8 cellular contexts compared by ENCODE assay signal in the genomic region with DNA sequence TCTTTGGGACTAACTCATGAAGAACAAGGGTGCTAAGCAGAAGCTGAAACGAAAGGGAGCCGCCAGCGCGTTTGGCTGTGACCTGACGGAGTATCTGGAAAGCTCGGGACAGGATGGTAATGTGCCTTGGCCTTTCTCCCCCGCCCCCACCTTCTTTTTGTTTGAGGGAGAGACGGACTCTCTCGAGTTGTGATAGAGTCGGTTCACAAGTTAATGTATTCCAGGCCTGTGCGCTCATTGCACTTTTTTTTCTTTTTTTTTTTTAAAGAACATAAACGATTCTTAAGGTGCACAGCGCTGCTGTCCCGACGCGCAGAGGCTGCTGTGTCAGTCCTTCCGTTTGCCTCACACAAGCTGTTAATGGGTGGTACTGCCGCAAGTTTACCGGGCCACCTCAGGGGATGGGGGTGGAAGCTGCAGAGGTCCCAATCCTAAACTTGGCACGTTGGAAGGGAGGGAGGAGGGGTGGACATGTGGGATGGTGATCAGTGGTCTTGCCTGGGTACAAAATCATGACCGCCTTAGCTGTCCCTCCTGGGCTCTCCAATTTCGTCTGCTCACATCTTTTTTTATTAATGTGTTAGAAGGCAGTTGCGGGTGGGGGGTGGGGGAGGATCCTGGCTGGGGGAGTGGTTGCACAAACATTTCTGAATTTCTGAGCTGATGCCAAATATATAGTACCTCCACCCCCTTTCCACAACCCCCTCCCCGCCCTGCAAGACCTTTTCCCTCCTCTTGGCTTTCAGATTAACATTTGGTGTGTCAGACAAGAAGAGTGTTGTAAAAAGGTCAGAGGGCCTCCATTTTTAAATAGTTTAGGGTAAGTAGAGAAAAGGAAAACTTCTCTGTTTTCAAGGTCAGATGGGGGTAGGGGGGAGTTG. TPM values are rescaled to one million over a fixed set of nuclear protein-coding genes. Genes with fewer than 3 reads are reported as not detected.
DNase-seq lines count a peak whose midpoint lies in the region; ATAC-seq and TF ChIP-seq lines count a peak whose summit lies in the region.

No MANE protein-coding gene starts in this region.

- H3K27ac ChIP-seq in CD4-positive, alpha-beta memory T cell (ENCODE audit: low read depth, low read length) = peak overlapping the region; percentile 93

- peaks cover 50% of the 10 kb centered on the region for H3K4me1 ChIP-seq in CD4-positive, alpha-beta memory T cell (ENCODE audit: insufficient read depth, low read length)

- no peaks in the 10 kb centered on the region for H3K27me3 Mint-ChIP-seq in CD4-positive, alpha-beta memory T cell
- H3K27me3 Mint-ChIP-seq in WTC11 (ENCODE audit: low read depth) = peaks cover 13% of the 10 kb centered on the region
- no peaks in the 10 kb centered on the region for H3K27me3 Mint-ChIP-seq in central memory CD8-positive, alpha-beta T cell

- CTCF ChIA-PET in CD4-positive, alpha-beta memory T cell (lab: Charles Lee; ENCODE audit: partially characterized antibody) = interaction anchor here (0.9 to 4.5 kb wide), 11 partner anchors 11 to 386 kb away, joined by 3 to 24 read pairs (median 5); a partner anchor contains a TSS
- CTCF ChIA-PET in WTC11 (lab: Charles Lee) = interaction anchor here (1.1 to 1.8 kb wide), 6 partner anchors 15 to 58 kb away, joined by 3 to 9 read pairs (median 4); a partner anchor contains a TSS

- H3K27ac Mint-ChIP-seq in CD4-positive, alpha-beta memory T cell = peak overlapping the region; percentile 95 to 99 (median 97)
- no peak overlapping the region for H3K27ac Mint-ChIP-seq in WTC11
- peak overlapping the region; percentile 97 for H3K27ac Mint-ChIP-seq in central memory CD8-positive, alpha-beta T cell (ENCODE audit: low read depth)

- intact Hi-C loops in CD4-positive, alpha-beta memory T cell (cut with micrococcal nuclease) = loop anchor here (1.0 kb wide), 6 partner anchors 20 to 799 kb away; a partner anchor contains a TSS
- intact Hi-C loops in lower leg skin (cut with DNase I; ENCODE audit: low total_unique reads) = no loop called here

- TF ChIP-seq CTCF in WTC11 (IDR thresholded peaks at IDR 0.05) (no peak), lower leg skin (IDR thresholded peaks at IDR 0.05) (no peak)

- H3K36me3 Mint-ChIP-seq in CD4-positive, alpha-beta memory T cell = peaks cover 0 to 8% of the 10 kb centered on the region in 2 donors
- no peaks in the 10 kb centered on the region for H3K36me3 Mint-ChIP-seq in WTC11
- peaks cover 17% of the 10 kb centered on the region for H3K36me3 Mint-ChIP-seq in central memory CD8-positive, alpha-beta T cell (ENCODE audit: insufficient read depth)

- DNase-seq in CD4-positive, alpha-beta memory T cell = peak; percentile 61 to 79 (median 68)
- DNase-seq in WTC11 (ENCODE audit: low spot score) = peak; percentile 52
- DNase-seq in central memory CD8-positive, alpha-beta T cell (ENCODE audit: low spot score in 2 of 2) = peak; percentile 36 to 50
- peak in 1 of 2 donors; percentile 90 for DNase-seq in lower leg skin (ENCODE audit: low spot score in 2 of 2)
- DNase-seq in stimulated activated CD8-positive, alpha-beta memory T cell treated with anti-CD3 and anti-CD28 coated beads, Interleukin-12 subunit alpha, Interleukin-12 subunit beta, amount 100 ng/mL, for 1 hour (ENCODE audit: low read depth) = peak; percentile 49
- no peak for DNase-seq in 8988T

- TF ChIP-seq POLR2A in lower leg skin (IDR thresholded peaks at IDR 0.05) = no peak

- ATAC-seq in GM19463 (IDR thresholded peaks at IDR 0.05; ENCODE audit: unreplicated experiment) = peak; percentile 22
- ATAC-seq in HG03565 (IDR thresholded peaks at IDR 0.05; ENCODE audit: unreplicated experiment) = peak; percentile 22
- ATAC-seq in WTC11 = peak; percentile 33
- ATAC-seq in central memory CD8-positive, alpha-beta T cell (replicated peaks; ENCODE audit: extremely low read depth, poor library complexity, severe bottlenecking) = peak; percentile 48

- 0 to 2% methylated on average over 24 of the region's 24 CpGs for WGBS in lower leg skin, 2 donors

- H3K4me3 ChIP-seq in CD4-positive, alpha-beta memory T cell (ENCODE audit: low read length in 2 of 2) = peak overlapping the region; percentile 59 to 79
- peak overlapping the region; percentile 43 for H3K4me3 ChIP-seq in lower leg skin (ENCODE audit: low read depth, poor library complexity, severe bottlenecking)

- peaks cover 39 to 80% (median 56%) of the 10 kb centered on the region in 4 donors for H3K4me1 Mint-ChIP-seq in CD4-positive, alpha-beta memory T cell
- H3K4me1 Mint-ChIP-seq in WTC11 = peaks cover 42% of the 10 kb centered on the region
- peaks cover 64% of the 10 kb centered on the region for H3K4me1 Mint-ChIP-seq in central memory CD8-positive, alpha-beta T cell

- H3K4me3 Mint-ChIP-seq in CD4-positive, alpha-beta memory T cell = peak overlapping the region; percentile 92 to 97 (median 94)
- H3K4me3 Mint-ChIP-seq in WTC11 = peak overlapping the region; percentile 81
- peak overlapping the region; percentile 86 for H3K4me3 Mint-ChIP-seq in central memory CD8-positive, alpha-beta T cell

- H3K9me3 ChIP-seq in CD4-positive, alpha-beta memory T cell (ENCODE audit: control insufficient read depth in 1 of 2, low read length in 2 of 2) = no peaks in the 10 kb centered on the region

- no peaks in the 10 kb centered on the region for H3K9me3 Mint-ChIP-seq in CD4-positive, alpha-beta memory T cell
- H3K9me3 Mint-ChIP-seq in WTC11 = no peaks in the 10 kb centered on the region
- no peaks in the 10 kb centered on the region for H3K9me3 Mint-ChIP-seq in central memory CD8-positive, alpha-beta T cell

- H3K27me3 ChIP-seq in CD4-positive, alpha-beta memory T cell (ENCODE audit: insufficient read depth, low read length) = no peaks in the 10 kb centered on the region

- POLR2A ChIA-PET in CD4-positive, alpha-beta memory T cell (lab: Charles Lee; ENCODE audit: partially characterized antibody) = interaction anchor here (0.6 to 7.2 kb wide), 18 partner anchors 9 to 1053 kb away, joined by 3 to 55 read pairs (median 6); a partner anchor contains a TSS
- POLR2A ChIA-PET in WTC11 (lab: Charles Lee) = interaction anchor here (0.7 kb wide), 1 partner anchor 27 kb away, joined by 4 read pairs; no protein-coding TSS in a partner anchor

- no peaks in the 10 kb centered on the region for H3K36me3 ChIP-seq in CD4-positive, alpha-beta memory T cell (ENCODE audit: insufficient read depth, low read length)

TF ChIP-seq in WTC11, 78 proteins besides CTCF, POLR2A, EP300 and RAD21:
- TF ChIP-seq, protein P1, sequence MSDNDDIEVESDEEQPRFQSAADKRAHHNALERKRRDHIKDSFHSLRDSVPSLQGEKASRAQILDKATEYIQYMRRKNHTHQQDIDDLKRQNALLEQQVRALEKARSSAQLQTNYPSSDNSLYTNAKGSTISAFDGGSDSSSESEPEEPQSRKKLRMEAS (CRISPR knock-in tag; IDR thresholded peaks at IDR 0.05) = 0 out of 2 replicates have a peak, but pooled peaks have one; percentile 8
- TF ChIP-seq, protein P2, sequence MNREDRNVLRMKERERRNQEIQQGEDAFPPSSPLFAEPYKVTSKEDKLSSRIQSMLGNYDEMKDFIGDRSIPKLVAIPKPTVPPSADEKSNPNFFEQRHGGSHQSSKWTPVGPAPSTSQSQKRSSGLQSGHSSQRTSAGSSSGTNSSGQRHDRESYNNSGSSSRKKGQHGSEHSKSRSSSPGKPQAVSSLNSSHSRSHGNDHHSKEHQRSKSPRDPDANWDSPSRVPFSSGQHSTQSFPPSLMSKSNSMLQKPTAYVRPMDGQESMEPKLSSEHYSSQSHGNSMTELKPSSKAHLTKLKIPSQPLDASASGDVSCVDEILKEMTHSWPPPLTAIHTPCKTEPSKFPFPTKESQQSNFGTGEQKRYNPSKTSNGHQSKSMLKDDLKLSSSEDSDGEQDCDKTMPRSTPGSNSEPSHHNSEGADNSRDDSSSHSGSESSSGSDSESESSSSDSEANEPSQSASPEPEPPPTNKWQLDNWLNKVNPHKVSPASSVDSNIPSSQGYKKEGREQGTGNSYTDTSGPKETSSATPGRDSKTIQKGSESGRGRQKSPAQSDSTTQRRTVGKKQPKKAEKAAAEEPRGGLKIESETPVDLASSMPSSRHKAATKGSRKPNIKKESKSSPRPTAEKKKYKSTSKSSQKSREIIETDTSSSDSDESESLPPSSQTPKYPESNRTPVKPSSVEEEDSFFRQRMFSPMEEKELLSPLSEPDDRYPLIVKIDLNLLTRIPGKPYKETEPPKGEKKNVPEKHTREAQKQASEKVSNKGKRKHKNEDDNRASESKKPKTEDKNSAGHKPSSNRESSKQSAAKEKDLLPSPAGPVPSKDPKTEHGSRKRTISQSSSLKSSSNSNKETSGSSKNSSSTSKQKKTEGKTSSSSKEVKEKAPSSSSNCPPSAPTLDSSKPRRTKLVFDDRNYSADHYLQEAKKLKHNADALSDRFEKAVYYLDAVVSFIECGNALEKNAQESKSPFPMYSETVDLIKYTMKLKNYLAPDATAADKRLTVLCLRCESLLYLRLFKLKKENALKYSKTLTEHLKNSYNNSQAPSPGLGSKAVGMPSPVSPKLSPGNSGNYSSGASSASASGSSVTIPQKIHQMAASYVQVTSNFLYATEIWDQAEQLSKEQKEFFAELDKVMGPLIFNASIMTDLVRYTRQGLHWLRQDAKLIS (CRISPR knock-in tag; IDR thresholded peaks at IDR 0.05; ENCODE audit: borderline replicate concordance) = no peak

RNA-seq across cellular contexts. Expression of a gene that starts 0.9 kb away (rescaled TPM):
- total RNA-seq in CD4-positive, alpha-beta memory T cell = 1 to 10 TPM; 4.5 to 5.8 TPM
- 1 to 10 TPM; 1.2 to 6.2 TPM for polyA plus RNA-seq in CD4-positive, alpha-beta memory T cell
- total RNA-seq in WTC11 (2021) = 3.7 to 7.2 TPM (median 4.2 TPM) in 3 replicates
- total RNA-seq in lower leg skin = 10 to 100 TPM; 21.8 to 48.7 (median 22.9) TPM

RNA-seq across cellular contexts. Expression of a gene that starts 54.5 kb away (rescaled TPM):
- total RNA-seq in CD4-positive, alpha-beta memory T cell = 10 to 100 TPM; 15.9 to 18.1 TPM
- polyA plus RNA-seq in CD4-positive, alpha-beta memory T cell = 1 to 10 TPM; 5.9 to 8.6 TPM
- total RNA-seq in WTC11 (2021) = 32.0 to 37.7 TPM (median 32.9 TPM) in 3 replicates
- total RNA-seq in lower leg skin = 10 to 100 TPM; 23.1 to 44.4 (median 38.2) TPM
